ENCODE assay signal across 1 cellular context in genomic region chr2:46547223-46548102, GRCh38.
TF ChIP-seq lines count a peak whose summit lies in the region.

No MANE protein-coding gene starts in this region.

TF ChIP-seq in GM12878, 131 proteins besides CTCF, POLR2A, EP300 and RAD21 (continued from another document):
- TF ChIP-seq BHLHE40 (IDR thresholded peaks at IDR 0.05; ENCODE audit: borderline replicate concordance in 1 of 2, low read depth in 2 of 2, low read length in 1 of 2): peak in 1 of 2 experiments; percentile 71; a peak in 2 of 4 replicates
- no peak for TF ChIP-seq IRF5 (IDR thresholded peaks at IDR 0.05; ENCODE audit: borderline replicate concordance)
- TF ChIP-seq NR2F1 (conservative IDR thresholded peaks at IDR 0.05): peak; percentile 84
- no peak for TF ChIP-seq ZBTB4 (CRISPR knock-in tag; IDR thresholded peaks at IDR 0.05)
- TF ChIP-seq IKZF1 (conservative IDR thresholded peaks at IDR 0.05): 0 out of 2 replicates have a peak, but pooled peaks have one; percentile 25
- 0 out of 2 replicates have a peak, but pooled peaks have one; percentile 61 for TF ChIP-seq IRF4 (IDR thresholded peaks at IDR 0.05; ENCODE audit: low read depth, low read length)
- no peak for TF ChIP-seq JUNB (IDR thresholded peaks at IDR 0.05)
